1 cellular context compared by ENCODE assay signal in the genomic region with DNA sequence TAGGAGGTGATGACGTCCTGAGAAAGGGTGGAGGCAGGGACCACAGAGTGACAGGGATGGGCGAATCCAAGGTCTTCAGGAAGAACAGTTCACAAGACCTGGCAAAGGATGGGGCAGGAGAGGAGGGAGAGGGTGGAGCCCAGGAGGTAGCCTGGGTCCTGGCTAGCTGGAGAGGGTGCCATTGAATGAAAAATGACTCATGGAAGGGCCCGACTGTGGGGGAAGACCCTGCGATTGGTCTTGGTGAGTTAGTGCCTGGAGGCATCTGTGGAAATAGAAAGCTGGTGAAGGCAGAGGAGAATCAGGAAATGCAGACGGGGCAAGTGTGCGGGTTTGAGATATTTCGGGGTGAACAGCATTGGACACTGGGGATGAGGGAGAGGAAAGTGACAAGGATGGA.
A peak's percentile ranks its signal among the peaks of the same experiment; 100 is the strongest.
TF ChIP-seq lines count a peak whose summit lies in the region.

No MANE protein-coding gene starts in this region.

TF ChIP-seq in HepG2, 621 proteins besides CTCF, POLR2A, EP300 and RAD21 (continued from another document):
- 0 out of 2 replicates have a peak, but pooled peaks have one; percentile 8 for TF ChIP-seq ZBTB38 (CRISPR knock-in tag; IDR thresholded peaks at IDR 0.05)
- 0 out of 2 replicates have a peak, but pooled peaks have one; percentile 34 for TF ChIP-seq ZNF605 (CRISPR knock-in tag; IDR thresholded peaks at IDR 0.05)
- TF ChIP-seq, protein P1, sequence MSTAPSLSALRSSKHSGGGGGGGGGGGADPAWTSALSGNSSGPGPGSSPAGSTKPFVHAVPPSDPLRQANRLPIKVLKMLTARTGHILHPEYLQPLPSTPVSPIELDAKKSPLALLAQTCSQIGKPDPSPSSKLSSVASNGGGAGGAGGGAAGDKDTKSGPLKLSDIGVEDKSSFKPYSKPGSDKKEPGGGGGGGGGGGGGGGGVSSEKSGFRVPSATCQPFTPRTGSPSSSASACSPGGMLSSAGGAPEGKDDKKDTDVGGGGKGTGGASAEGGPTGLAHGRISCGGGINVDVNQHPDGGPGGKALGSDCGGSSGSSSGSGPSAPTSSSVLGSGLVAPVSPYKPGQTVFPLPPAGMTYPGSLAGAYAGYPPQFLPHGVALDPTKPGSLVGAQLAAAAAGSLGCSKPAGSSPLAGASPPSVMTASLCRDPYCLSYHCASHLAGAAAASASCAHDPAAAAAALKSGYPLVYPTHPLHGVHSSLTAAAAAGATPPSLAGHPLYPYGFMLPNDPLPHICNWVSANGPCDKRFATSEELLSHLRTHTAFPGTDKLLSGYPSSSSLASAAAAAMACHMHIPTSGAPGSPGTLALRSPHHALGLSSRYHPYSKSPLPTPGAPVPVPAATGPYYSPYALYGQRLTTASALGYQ (CRISPR knock-in tag; IDR thresholded peaks at IDR 0.05) = no peak
- TF ChIP-seq, protein P2, sequence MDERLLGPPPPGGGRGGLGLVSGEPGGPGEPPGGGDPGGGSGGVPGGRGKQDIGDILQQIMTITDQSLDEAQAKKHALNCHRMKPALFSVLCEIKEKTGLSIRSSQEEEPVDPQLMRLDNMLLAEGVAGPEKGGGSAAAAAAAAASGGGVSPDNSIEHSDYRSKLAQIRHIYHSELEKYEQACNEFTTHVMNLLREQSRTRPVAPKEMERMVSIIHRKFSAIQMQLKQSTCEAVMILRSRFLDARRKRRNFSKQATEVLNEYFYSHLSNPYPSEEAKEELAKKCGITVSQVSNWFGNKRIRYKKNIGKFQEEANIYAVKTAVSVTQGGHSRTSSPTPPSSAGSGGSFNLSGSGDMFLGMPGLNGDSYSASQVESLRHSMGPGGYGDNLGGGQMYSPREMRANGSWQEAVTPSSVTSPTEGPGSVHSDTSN (CRISPR knock-in tag; IDR thresholded peaks at IDR 0.05) = no peak
- TF ChIP-seq ZNF17 (CRISPR knock-in tag; IDR thresholded peaks at IDR 0.05) = no peak
- TF ChIP-seq, protein P3, sequence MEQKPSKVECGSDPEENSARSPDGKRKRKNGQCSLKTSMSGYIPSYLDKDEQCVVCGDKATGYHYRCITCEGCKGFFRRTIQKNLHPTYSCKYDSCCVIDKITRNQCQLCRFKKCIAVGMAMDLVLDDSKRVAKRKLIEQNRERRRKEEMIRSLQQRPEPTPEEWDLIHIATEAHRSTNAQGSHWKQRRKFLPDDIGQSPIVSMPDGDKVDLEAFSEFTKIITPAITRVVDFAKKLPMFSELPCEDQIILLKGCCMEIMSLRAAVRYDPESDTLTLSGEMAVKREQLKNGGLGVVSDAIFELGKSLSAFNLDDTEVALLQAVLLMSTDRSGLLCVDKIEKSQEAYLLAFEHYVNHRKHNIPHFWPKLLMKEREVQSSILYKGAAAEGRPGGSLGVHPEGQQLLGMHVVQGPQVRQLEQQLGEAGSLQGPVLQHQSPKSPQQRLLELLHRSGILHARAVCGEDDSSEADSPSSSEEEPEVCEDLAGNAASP (CRISPR knock-in tag; IDR thresholded peaks at IDR 0.05; ENCODE audit: borderline replicate concordance) = no peak
- TF ChIP-seq, protein P4, sequence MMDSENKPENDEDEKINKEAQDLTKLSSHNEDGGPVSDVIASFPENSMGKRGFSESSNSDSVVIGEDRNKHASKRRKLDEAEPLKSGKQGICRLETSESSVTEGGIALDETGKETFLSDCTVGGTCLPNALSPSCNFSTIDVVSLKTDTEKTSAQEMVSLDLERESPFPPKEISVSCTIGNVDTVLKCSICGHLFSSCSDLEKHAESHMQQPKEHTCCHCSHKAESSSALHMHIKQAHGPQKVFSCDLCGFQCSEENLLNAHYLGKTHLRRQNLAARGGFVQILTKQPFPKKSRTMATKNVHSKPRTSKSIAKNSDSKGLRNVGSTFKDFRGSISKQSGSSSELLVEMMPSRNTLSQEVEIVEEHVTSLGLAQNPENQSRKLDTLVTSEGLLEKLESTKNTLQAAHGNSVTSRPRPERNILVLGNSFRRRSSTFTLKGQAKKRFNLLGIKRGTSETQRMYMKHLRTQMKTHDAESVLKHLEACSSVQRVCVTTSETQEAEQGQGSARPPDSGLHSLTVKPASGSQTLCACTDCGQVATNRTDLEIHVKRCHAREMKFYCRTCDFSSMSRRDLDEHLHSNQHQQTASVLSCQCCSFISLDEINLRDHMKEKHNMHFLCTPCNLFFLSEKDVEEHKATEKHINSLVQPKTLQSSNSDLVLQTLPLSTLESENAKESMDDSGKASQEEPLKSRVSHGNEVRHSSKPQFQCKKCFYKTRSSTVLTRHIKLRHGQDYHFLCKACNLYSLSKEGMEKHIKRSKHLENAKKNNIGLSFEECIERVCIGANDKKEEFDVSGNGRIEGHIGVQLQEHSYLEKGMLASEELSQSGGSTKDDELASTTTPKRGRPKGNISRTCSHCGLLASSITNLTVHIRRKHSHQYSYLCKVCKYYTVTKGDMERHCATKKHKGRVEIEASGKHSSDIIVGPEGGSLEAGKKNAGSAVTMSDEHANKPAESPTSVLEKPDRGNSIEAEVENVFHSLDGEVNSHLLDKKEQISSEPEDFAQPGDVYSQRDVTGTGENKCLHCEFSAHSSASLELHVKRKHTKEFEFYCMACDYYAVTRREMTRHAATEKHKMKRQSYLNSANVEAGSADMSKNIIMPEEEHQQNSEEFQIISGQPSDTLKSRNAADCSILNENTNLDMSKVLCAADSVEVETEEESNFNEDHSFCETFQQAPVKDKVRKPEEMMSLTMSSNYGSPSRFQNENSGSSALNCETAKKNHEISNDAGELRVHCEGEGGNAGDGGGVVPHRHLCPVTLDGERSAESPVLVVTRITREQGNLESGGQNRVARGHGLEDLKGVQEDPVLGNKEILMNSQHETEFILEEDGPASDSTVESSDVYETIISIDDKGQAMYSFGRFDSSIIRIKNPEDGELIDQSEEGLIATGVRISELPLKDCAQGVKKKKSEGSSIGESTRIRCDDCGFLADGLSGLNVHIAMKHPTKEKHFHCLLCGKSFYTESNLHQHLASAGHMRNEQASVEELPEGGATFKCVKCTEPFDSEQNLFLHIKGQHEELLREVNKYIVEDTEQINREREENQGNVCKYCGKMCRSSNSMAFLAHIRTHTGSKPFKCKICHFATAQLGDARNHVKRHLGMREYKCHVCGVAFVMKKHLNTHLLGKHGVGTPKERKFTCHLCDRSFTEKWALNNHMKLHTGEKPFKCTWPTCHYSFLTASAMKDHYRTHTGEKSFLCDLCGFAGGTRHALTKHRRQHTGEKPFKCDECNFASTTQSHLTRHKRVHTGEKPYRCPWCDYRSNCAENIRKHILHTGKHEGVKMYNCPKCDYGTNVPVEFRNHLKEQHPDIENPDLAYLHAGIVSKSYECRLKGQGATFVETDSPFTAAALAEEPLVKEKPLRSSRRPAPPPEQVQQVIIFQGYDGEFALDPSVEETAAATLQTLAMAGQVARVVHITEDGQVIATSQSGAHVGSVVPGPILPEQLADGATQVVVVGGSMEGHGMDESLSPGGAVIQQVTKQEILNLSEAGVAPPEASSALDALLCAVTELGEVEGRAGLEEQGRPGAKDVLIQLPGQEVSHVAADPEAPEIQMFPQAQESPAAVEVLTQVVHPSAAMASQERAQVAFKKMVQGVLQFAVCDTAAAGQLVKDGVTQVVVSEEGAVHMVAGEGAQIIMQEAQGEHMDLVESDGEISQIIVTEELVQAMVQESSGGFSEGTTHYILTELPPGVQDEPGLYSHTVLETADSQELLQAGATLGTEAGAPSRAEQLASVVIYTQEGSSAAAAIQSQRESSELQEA (CRISPR knock-in tag; IDR thresholded peaks at IDR 0.05; ENCODE audit: not compliant biosample characterization) = no peak
